27 cellular contexts compared by ENCODE assay signal in genomic region chr18:56659111-56659510, GRCh38.
"Had no signal": no experiment of that assay in that cellular context is flagged by ENCODE, and none has a peak within 500 bp of the region (broad histone marks: within the 10 kb centered on the region; RNA-seq: fewer than 3 reads in every experiment).

No MANE protein-coding gene starts in this region.

- H3K4me1 Mint-ChIP-seq: mesothelial cell of epicardium had no signal

- FAIRE-seq: endometrium, islet of Langerhans, keratinocyte had no signal

- ATAC-seq: effector memory CD8-positive, alpha-beta T cell; esophagus mucosa; gastrocnemius medialis; heart right ventricle; left cardiac atrium; left lung; left ventricle myocardium superior; lower lobe of right lung; mucosa of descending colon had no signal

- H3K27ac Mint-ChIP-seq: dendritic cell treated with granulocyte-macrophage colony-stimulating factor and Interleukin-4, amounts not matched to agents 40 ng/mL and 50 ng/mL, for 4 days; effector memory CD8-positive, alpha-beta T cell; endodermal cell; mesothelial cell of epicardium; naive B cell had no signal

- H3K27me3 ChIP-seq: colonic mucosa, esophagus squamous epithelium, gastrocnemius medialis, heart right ventricle, left lung had no signal

- H3K27ac ChIP-seq: colonic mucosa, epithelial cell of prostate, esophagus squamous epithelium, gastrocnemius medialis, heart right ventricle, left lung, lower lobe of right lung had no signal

- H3K4me1 ChIP-seq: esophagus squamous epithelium, lower lobe of right lung had no signal

- H3K4me3 Mint-ChIP-seq: dendritic cell treated with granulocyte-macrophage colony-stimulating factor and Interleukin-4, amounts not matched to agents 40 ng/mL and 50 ng/mL, for 4 days; effector memory CD8-positive, alpha-beta T cell; endodermal cell; mesothelial cell of epicardium; naive B cell had no signal

- H3K4me3 ChIP-seq: colonic mucosa, esophagus squamous epithelium, gastrocnemius medialis, heart right ventricle, left lung, lower lobe of right lung, mucosa of descending colon had no signal

- H3K36me3 ChIP-seq: colonic mucosa, esophagus squamous epithelium, gastrocnemius medialis, heart right ventricle, left lung, lower lobe of right lung had no signal

- DNase-seq: colonic mucosa; cortex of kidney; effector CD8-positive, alpha-beta T cell; effector memory CD8-positive, alpha-beta T cell; endodermal cell; erythroblast; esophagus squamous epithelium; foreskin fibroblast; foreskin melanocyte; gastrocnemius medialis; head of caudate nucleus; heart right ventricle; hippocampal formation; left cardiac atrium; left lung; left ventricle myocardium superior; lower lobe of right lung; mesenchymal stem cell; mucosa of descending colon; naive B cell had no signal

- H3K9me3 Mint-ChIP-seq: dendritic cell treated with granulocyte-macrophage colony-stimulating factor and Interleukin-4, amounts not matched to agents 40 ng/mL and 50 ng/mL, for 4 days; effector memory CD8-positive, alpha-beta T cell; naive B cell had no signal

- H3K27me3 Mint-ChIP-seq: dendritic cell treated with granulocyte-macrophage colony-stimulating factor and Interleukin-4, amounts not matched to agents 40 ng/mL and 50 ng/mL, for 4 days; effector memory CD8-positive, alpha-beta T cell; naive B cell had no signal

- H3K9me3 ChIP-seq: colonic mucosa, esophagus squamous epithelium, gastrocnemius medialis, left lung, lower lobe of right lung, mucosa of descending colon had no signal
